In the genomic region with DNA sequence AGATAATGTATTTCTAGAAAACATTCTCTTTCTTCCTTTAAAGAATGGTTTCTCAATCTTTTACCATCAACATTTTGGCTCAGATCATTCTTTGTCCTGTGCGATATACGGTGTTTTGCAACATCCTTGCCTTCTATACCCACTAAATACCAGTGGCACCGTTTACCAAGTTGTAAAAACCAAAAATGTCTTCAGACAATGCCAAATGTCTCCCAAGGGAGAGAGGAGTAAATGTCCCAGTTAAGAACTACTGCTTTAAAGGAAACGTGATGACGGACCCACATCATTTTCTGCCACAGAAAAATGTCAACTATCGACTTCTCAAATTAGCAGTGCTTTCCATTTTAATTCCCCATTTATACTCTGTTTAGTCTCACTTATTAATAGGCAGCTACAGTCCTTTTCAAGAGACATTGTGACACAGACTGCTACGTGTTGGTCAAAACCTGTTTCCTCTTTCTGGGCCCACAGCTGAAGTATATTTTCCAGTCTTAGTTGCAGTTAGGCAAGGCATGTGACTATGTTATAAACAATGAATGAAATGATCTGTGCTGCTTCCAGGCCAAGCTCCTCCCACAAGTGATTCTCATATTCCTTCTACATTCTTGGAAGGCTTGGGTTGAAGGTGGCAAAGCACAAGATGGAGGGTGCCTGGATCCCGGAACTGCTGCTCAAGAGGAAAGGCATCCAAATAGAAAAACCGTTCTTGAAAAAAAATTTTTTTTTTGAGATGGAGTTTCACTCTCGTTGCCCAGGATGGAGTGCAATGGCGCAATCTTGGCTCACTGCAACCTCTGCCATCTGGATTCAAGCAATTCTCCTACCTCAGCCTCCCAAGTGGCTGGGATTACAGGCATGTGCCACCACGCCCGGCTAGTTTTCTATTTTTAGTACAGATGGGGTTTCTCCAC, we compare ENCODE assay signal across 12 cellular contexts. TPM values are rescaled to one million over a fixed set of nuclear protein-coding genes. Genes with fewer than 3 reads are reported as not detected.
DNase-seq lines count a peak whose midpoint lies in the region; ATAC-seq and TF ChIP-seq lines count a peak whose summit lies in the region.
"Had no signal": no experiment of that assay in that cellular context is flagged by ENCODE, and none has a peak within 500 bp of the region (broad histone marks: within the 10 kb centered on the region; RNA-seq: fewer than 3 reads in every experiment).

No MANE protein-coding gene starts in this region.

- TF ChIP-seq CTCF in psoas muscle (IDR thresholded peaks at IDR 0.05), result no peak

- 33 to 35% (median 34%) methylated on average over 13 of the region's 13 CpGs for WGBS in psoas muscle, 3 donors

- H3K36me3 ChIP-seq in psoas muscle (ENCODE audit: insufficient read depth in 1 of 2, low read depth in 1 of 2), result peaks cover 3 to 81% of the 10 kb centered on the region in 2 donors

- no peaks in the 10 kb centered on the region for H3K9me3 ChIP-seq in psoas muscle
- H3K9me3 ChIP-seq: SJSA1 had no signal

- H3K4me1 ChIP-seq in psoas muscle, result peaks cover 49% of the 10 kb centered on the region
- H3K4me1 ChIP-seq: SJSA1 had no signal

- peak overlapping the region; percentile 39 for H3K4me3 ChIP-seq in psoas muscle
- H3K4me3 ChIP-seq: SJSA1 had no signal

- ATAC-seq in psoas muscle (peak; percentile 80 to 91 (median 88)), GM18868 (IDR thresholded peaks at IDR 0.05; ENCODE audit: unreplicated experiment) (no peak)
- ATAC-seq: foreskin keratinocyte, HCT116 had no signal

- intact Hi-C loops in psoas muscle (cut with DNase I), result loop anchor here in 1 of 2 donors (2.0 kb wide), 1 partner anchor 28 kb away; a partner anchor contains a TSS

- no peaks in the 10 kb centered on the region for H3K27me3 ChIP-seq in psoas muscle (ENCODE audit: insufficient read depth in 3 of 3, low read length in 2 of 3)
- H3K27me3 ChIP-seq: foreskin keratinocyte, SJSA1 had no signal

- DNase-seq in COLO829 (ENCODE audit: low spot score) (peak; percentile 32), NOMO-1 (lab: John Stamatoyannopoulos, UW; ENCODE audit: unreplicated experiment in 2 of 2) (peak; percentile 91 to 98), fibroblast of gingiva (ENCODE audit: low read depth) (peak; percentile 100), psoas muscle (peak; percentile 62 to 77), GOT3 (lab: John Stamatoyannopoulos, UW) (no peak), DMS153 treated with DMSO at 0.1 percent for 48 hours (lab: John Stamatoyannopoulos, UW; ENCODE audit: unreplicated experiment) (no peak)
- no peak for DNase-seq in activated CD4-positive, alpha-beta T cell treated with anti-CD3 and anti-CD28 coated beads, Interleukin-2, amount 50 U/mL, for 48 hours
- DNase-seq: foreskin keratinocyte had no signal

- peak overlapping the region; percentile 89 for H3K27ac ChIP-seq in psoas muscle
- H3K27ac ChIP-seq: foreskin keratinocyte, KMS-11, SJSA1 had no signal

RNA-seq across cellular contexts. Expression of a gene that starts 8.8 kb away (rescaled TPM):
- 10 to 100 TPM; 13.8 to 31.3 (median 23.5) TPM for total RNA-seq in psoas muscle
- polyA plus RNA-seq in psoas muscle, result 10 to 100 TPM in 2 of 3 donors, 1 to 10 TPM in 1; 6.2 to 16.9 (median 14.7) TPM

RNA-seq across cellular contexts. Expression of a gene that starts 26.7 kb away (rescaled TPM):
- total RNA-seq in psoas muscle, result 10 to 100 TPM in 1 of 4 donors, 1 to 10 TPM in 3; 2.1 to 10.7 (median 6.1) TPM
- polyA plus RNA-seq in psoas muscle, result 1 to 10 TPM in 2 of 3 donors, under 1 TPM in 1; 0.87 to 2.6 (median 2.5) TPM

Comparison
In these comparisons a context has a peak if more than half of its experiments do, and no peak if none do; other contexts are left out.
1. DNase-seq: peak in COLO829 (single experiment), NOMO-1 (2 of 2), fibroblast of gingiva (single experiment) and psoas muscle (2 of 2); none in GOT3 (single experiment), DMS153 treated with DMSO at 0.1 percent for 48 hours (single experiment) and activated CD4-positive, alpha-beta T cell treated with anti-CD3 and anti-CD28 coated beads, Interleukin-2, amount 50 U/mL, for 48 hours (0 of 2).